13 cellular contexts compared by ENCODE assay signal in genomic region chr2:45013229-45014015, GRCh38. TPM values are rescaled to one million over a fixed set of nuclear protein-coding genes. Genes with fewer than 3 reads are reported as not detected.
DNase-seq lines count a peak whose midpoint lies in the region; ATAC-seq and TF ChIP-seq lines count a peak whose summit lies in the region.
"Had no signal": no experiment of that assay in that cellular context is flagged by ENCODE, and none has a peak within 500 bp of the region (broad histone marks: within the 10 kb centered on the region; RNA-seq: fewer than 3 reads in every experiment).

No MANE protein-coding gene starts in this region.

- H3K4me3 Mint-ChIP-seq in chondrocyte (ENCODE audit: unreplicated experiment): no peak overlapping the region

- no peak for TF ChIP-seq EP300 in stomach (IDR thresholded peaks at IDR 0.05)

- H3K4me1 ChIP-seq in HUES48 (ENCODE audit: control insufficient read depth, insufficient read depth, low read length) (peaks cover 17% of the 10 kb centered on the region; the same call in 1 of the 2 replicates), mammary epithelial cell (ENCODE audit: insufficient read depth, low read length) (peaks cover 25% of the 10 kb centered on the region), iPS-20b (ENCODE audit: insufficient read depth, low read length) (no peaks in the 10 kb centered on the region; the same call in 1 of the 2 replicates), stomach (peaks cover 29 to 51% (median 44%) of the 10 kb centered on the region in 4 donors)

- intact Hi-C loops in mammary epithelial cell (cut with micrococcal nuclease) (no loop called here), stomach (cut with DNase I; ENCODE audit: low total_unique reads) (no loop called here)

- TF ChIP-seq CTCF in mammary epithelial cell (conservative IDR thresholded peaks at IDR 0.05 in 1 of 2, IDR thresholded peaks at IDR 0.05 in 1 of 2; ENCODE audit: extremely low read depth in 1 of 2, insufficient read depth in 1 of 2, low read depth in 1 of 2, low read length in 2 of 2): no peak
- TF ChIP-seq CTCF in stomach (IDR thresholded peaks at IDR 0.05): no peak
- no peak for TF ChIP-seq CTCF in chondrocyte (IDR thresholded peaks at IDR 0.05)

- no peaks in the 10 kb centered on the region for H4K20me1 ChIP-seq in mammary epithelial cell (ENCODE audit: insufficient read depth, low read length)

- H3K4me3 ChIP-seq in HUES48 (ENCODE audit: low read depth, low read length) (peak overlapping the region; percentile 80), mammary epithelial cell (replicated peaks in 1 of 3; ENCODE audit: insufficient read depth in 1 of 3, low read depth in 2 of 3, low read length in 3 of 3) (peak overlapping the region in 2 of 3 experiments; percentile 3 to 10), iPS-20b (ENCODE audit: low read length) (peak overlapping the region; percentile 81; the same call in 1 of the 2 replicates), stomach (peak overlapping the region; percentile 39 to 52 (median 47))

- WGBS in mammary epithelial cell (ENCODE audit: low coverage, missing lambda C conversion rate): 17% methylated on average over 21 of the region's 83 CpGs
- 5 to 28% (median 13%) methylated on average over 34 to 83 of the region's 83 CpGs for WGBS in stomach, 5 donors

- H2AFZ ChIP-seq in mammary epithelial cell (ENCODE audit: low read depth, low read length): peak overlapping the region; percentile 69

- CTCF ChIA-PET in mammary epithelial cell (lab: Charles Lee; ENCODE audit: low non-redundant PET): no interaction called here

- H3K9me3 Mint-ChIP-seq in chondrocyte (ENCODE audit: low read depth): no peaks in the 10 kb centered on the region
- H3K9me3 Mint-ChIP-seq: activated naive CD4-positive, alpha-beta T cell treated with anti-CD3 and anti-CD28 coated beads, Interleukin-2, amount 50 U/mL, for 24 hours; nephron had no signal

- H3K79me2 ChIP-seq in mammary epithelial cell (ENCODE audit: insufficient read depth, low read length): no peaks in the 10 kb centered on the region

- no TSS peak for BruUV-seq in mammary epithelial cell (replicated peaks; lab: Mats Ljungman, UMichigan)

- H3K27me3 Mint-ChIP-seq in chondrocyte (ENCODE audit: low read depth): no peaks in the 10 kb centered on the region

- H3K9ac ChIP-seq in HUES48 (ENCODE audit: low read depth, low read length) (no peak overlapping the region), mammary epithelial cell (ENCODE audit: insufficient read depth, low read length) (no peak overlapping the region), iPS-20b (ENCODE audit: low read depth, low read length) (0 out of 2 replicates have a peak overlapping the region, but pooled peaks have one; percentile 26)

- no peak for TF ChIP-seq POLR2A in stomach (IDR thresholded peaks at IDR 0.05)

- dilution Hi-C loops in mammary epithelial cell (cut with HindIII; ENCODE audit: low sequenced_read_pairs): no loop called here

- H3K27me3 ChIP-seq in HUES48 (ENCODE audit: control insufficient read depth, insufficient read depth, low read length) (peaks cover 87% of the 10 kb centered on the region), mammary epithelial cell (ENCODE audit: insufficient read depth, low read length) (peaks cover 48% of the 10 kb centered on the region), iPS-20b (ENCODE audit: insufficient read depth, low read length) (peaks cover 87% of the 10 kb centered on the region), stomach (peaks cover 4 to 94% (median 71%) of the 10 kb centered on the region in 3 donors)

- H3K36me3 Mint-ChIP-seq in chondrocyte (ENCODE audit: low read depth): peaks cover 2% of the 10 kb centered on the region
- H3K36me3 Mint-ChIP-seq: activated naive CD4-positive, alpha-beta T cell treated with anti-CD3 and anti-CD28 coated beads, Interleukin-2, amount 50 U/mL, for 24 hours had no signal

- H3K4me2 ChIP-seq in mammary epithelial cell (ENCODE audit: insufficient read depth, low read depth, low read length): peak overlapping the region; percentile 68

- no peak overlapping the region for H3K27ac Mint-ChIP-seq in chondrocyte (ENCODE audit: unreplicated experiment)
- H3K27ac Mint-ChIP-seq: activated naive CD4-positive, alpha-beta T cell treated with anti-CD3 and anti-CD28 coated beads, Interleukin-2, amount 50 U/mL, for 24 hours had no signal

- H3K36me3 ChIP-seq in HUES48 (ENCODE audit: control insufficient read depth, insufficient read depth, low read length): no peaks in the 10 kb centered on the region
- no peaks in the 10 kb centered on the region for H3K36me3 ChIP-seq in mammary epithelial cell (ENCODE audit: insufficient read depth, low read length)
- H3K36me3 ChIP-seq in iPS-20b (ENCODE audit: insufficient read depth, low read depth, low read length): no peaks in the 10 kb centered on the region
- H3K36me3 ChIP-seq in stomach: no peaks in the 10 kb centered on the region
- H3K36me3 ChIP-seq: gastroesophageal sphincter had no signal

- no peaks in the 10 kb centered on the region for H3K9me3 ChIP-seq in HUES48 (ENCODE audit: control insufficient read depth, insufficient read depth, low read length)
- no peaks in the 10 kb centered on the region for H3K9me3 ChIP-seq in mammary epithelial cell (replicated peaks; ENCODE audit: insufficient read depth, low read length)
- H3K9me3 ChIP-seq in iPS-20b (ENCODE audit: insufficient read depth, low read depth, low read length): peaks cover 11% of the 10 kb centered on the region; the same call in 1 of the 2 replicates
- H3K9me3 ChIP-seq in stomach: no peaks in the 10 kb centered on the region
- H3K9me3 ChIP-seq: gastroesophageal sphincter had no signal

- peaks cover 36% of the 10 kb centered on the region for H3K4me1 Mint-ChIP-seq in chondrocyte (ENCODE audit: low read depth)

- in situ Hi-C loops in mammary epithelial cell (cut with MboI; ENCODE audit: low sequenced_read_pairs in 2 of 2): no loop called here

- no peak for DNase-seq in mammary epithelial cell
- no peak for DNase-seq in stomach
- DNase-seq in GM03348 (ENCODE audit: low spot score): no peak
- DNase-seq in chondrocyte (ENCODE audit: low spot score): no peak
- DNase-seq in T1000 (lab: John Stamatoyannopoulos, UW): no peak
- DNase-seq: activated CD4-positive, CD25-positive, alpha-beta regulatory T cell; NCI-H1694 treated with DMSO at 0.1 percent for 48 hours had no signal

- H3K27ac ChIP-seq in HUES48 (ENCODE audit: low read depth, low read length) (no peak overlapping the region), mammary epithelial cell (ENCODE audit: insufficient read depth, low read depth, low read length) (no peak overlapping the region), iPS-20b (ENCODE audit: low read length) (no peak overlapping the region), stomach (peak overlapping the region in 2 of 5 donors; percentile 40 to 78)

- no peak for ATAC-seq in GM21526 (IDR thresholded peaks at IDR 0.05; ENCODE audit: low FRiP score, unreplicated experiment)

RNA-seq across cellular contexts. Expression of gene SIX2, which starts 4.2 kb away (rescaled TPM):
- total RNA-seq in mammary epithelial cell: not detected
- 0.02 TPM for polyA plus RNA-seq in mammary epithelial cell
- not detected for polyA minus RNA-seq in mammary epithelial cell
- total RNA-seq in stomach: 10 to 100 TPM in 2 of 5 donors, 1 to 10 TPM in 2, not detected in 1; 2.6 to 17.9 (median 11.0) TPM
- 1 to 10 TPM in 2 of 3 donors, under 1 TPM in 1; 0.20 to 7.5 (median 3.8) TPM for polyA plus RNA-seq in stomach
- 35.0 to 93.2 TPM (median 35.1 TPM) in 3 replicates for total RNA-seq in chondrocyte

Comparison
In these comparisons a context has a peak if more than half of its experiments do, and no peak if none do; other contexts are left out.
1. H3K4me3 ChIP-seq: peak in every context shown above with its lines; median percentile 81 in iPS-20b; 80 in HUES48; 47 in stomach; 6 in mammary epithelial cell.